ENCODE assay signal across 12 cellular contexts in the genomic region with DNA sequence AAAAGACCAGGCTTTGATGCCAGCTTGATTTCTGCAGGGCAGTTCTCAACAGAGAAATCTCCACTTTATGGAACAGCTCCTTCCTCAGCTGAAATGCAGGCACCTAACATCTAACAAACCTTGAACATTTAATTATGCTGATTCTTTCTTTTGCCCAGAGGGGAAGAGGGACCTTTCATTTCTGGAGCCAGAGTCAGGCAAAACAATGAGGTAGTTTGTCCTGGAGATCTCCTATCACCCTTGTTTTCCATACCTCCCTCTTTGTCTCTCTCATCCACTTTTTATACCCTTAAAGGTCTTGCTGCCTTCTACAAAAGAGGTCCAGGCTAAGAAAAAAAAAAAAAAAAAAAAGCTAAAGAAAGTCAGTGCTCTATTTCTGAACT. TPM values are rescaled to one million over a fixed set of nuclear protein-coding genes. Genes with fewer than 3 reads are reported as not detected.
DNase-seq lines count a peak whose midpoint lies in the region; ATAC-seq and TF ChIP-seq lines count a peak whose summit lies in the region.
"Had no signal": no experiment of that assay in that cellular context is flagged by ENCODE, and none has a peak within 500 bp of the region (broad histone marks: within the 10 kb centered on the region; RNA-seq: fewer than 3 reads in every experiment).

No MANE protein-coding gene starts in this region.

- no peaks in the 10 kb centered on the region for H3F3A ChIP-seq in SK-N-SH (replicated peaks; ENCODE audit: insufficient read depth)

- CTCF ChIA-PET in SK-N-SH (lab: Yijun Ruan, JAX): interaction anchor here (0.7 to 1.5 kb wide), 8 partner anchors 9 to 114 kb away, joined by 3 to 11 read pairs (median 4); no protein-coding TSS in a partner anchor

- H3K9me3 ChIP-seq in SK-N-SH: no peaks in the 10 kb centered on the region
- H3K9me3 ChIP-seq: MG63 had no signal

- peak; percentile 11; the same call in 1 of the 2 replicates for TF ChIP-seq RAD21 in SK-N-SH (IDR thresholded peaks at IDR 0.05; ENCODE audit: low read length)

- intact Hi-C loops in lower leg skin (cut with DNase I; ENCODE audit: low total_unique reads): no loop called here

- H4K20me1 ChIP-seq in SK-N-SH (ENCODE audit: insufficient read depth): no peaks in the 10 kb centered on the region

- no peak for ATAC-seq in stimulated activated naive B cell treated with anti-CD40 and anti-IgM and Interleukin-4, amounts not matched to agents 10 μg/mL and 1 μg/mL and 100 μg/mL, for 72 hours (replicated peaks)
- ATAC-seq in GM19397 (IDR thresholded peaks at IDR 0.05; ENCODE audit: unreplicated experiment): no peak
- ATAC-seq: foreskin keratinocyte, left lobe of liver had no signal

- H3K4me2 ChIP-seq in SK-N-SH: no peak overlapping the region

- TF ChIP-seq EP300 in SK-N-SH (IDR thresholded peaks at IDR 0.05; ENCODE audit: borderline replicate concordance in 1 of 2, low read depth in 1 of 2, low read length in 1 of 2): no peak; a peak in 1 of 4 replicates

- H3K27me3 Mint-ChIP-seq in activated T-cell treated with anti-CD3 and anti-CD28 coated beads, Interleukin-2, amount 50 U/mL, for 24 hours: no peaks in the 10 kb centered on the region
- no peaks in the 10 kb centered on the region for H3K27me3 Mint-ChIP-seq in stimulated activated naive B cell treated with anti-CD40 and anti-IgM and Interleukin-4, amounts not matched to agents 10 μg/mL and 1 μg/mL and 100 μg/mL, for 72 hours

- peak overlapping the region; percentile 93 for H2AFZ ChIP-seq in SK-N-SH (ENCODE audit: low read depth)

- no peak overlapping the region for H3K9ac ChIP-seq in SK-N-SH

- no peaks in the 10 kb centered on the region for H3K27me3 ChIP-seq in SK-N-SH (ENCODE audit: insufficient read depth)
- H3K27me3 ChIP-seq: MG63 had no signal

- H3K4me3 Mint-ChIP-seq in activated T-cell treated with anti-CD3 and anti-CD28 coated beads, Interleukin-2, amount 50 U/mL, for 24 hours: peak overlapping the region; percentile 38
- H3K4me3 Mint-ChIP-seq in stimulated activated naive B cell treated with anti-CD40 and anti-IgM and Interleukin-4, amounts not matched to agents 10 μg/mL and 1 μg/mL and 100 μg/mL, for 72 hours: peak overlapping the region; percentile 49 to 73

- TF ChIP-seq POLR2A in erythroblast (IDR thresholded peaks at IDR 0.05; ENCODE audit: low read length): no peak
- TF ChIP-seq POLR2A in lower leg skin (IDR thresholded peaks at IDR 0.05): no peak

- H3K4me3 ChIP-seq in SK-N-SH (ENCODE audit: low read depth in 2 of 2, low read length in 1 of 2) (no peak overlapping the region), lower leg skin (ENCODE audit: low read depth, poor library complexity, severe bottlenecking) (no peak overlapping the region)
- H3K4me3 ChIP-seq: MG63 had no signal

- H3K4me1 Mint-ChIP-seq in activated T-cell treated with anti-CD3 and anti-CD28 coated beads, Interleukin-2, amount 50 U/mL, for 24 hours (ENCODE audit: low read depth): peaks cover 26% of the 10 kb centered on the region
- H3K4me1 Mint-ChIP-seq in stimulated activated naive B cell treated with anti-CD40 and anti-IgM and Interleukin-4, amounts not matched to agents 10 μg/mL and 1 μg/mL and 100 μg/mL, for 72 hours: peaks cover 8 to 13% of the 10 kb centered on the region in 2 donors

- no peaks in the 10 kb centered on the region for H3K9me3 Mint-ChIP-seq in activated T-cell treated with anti-CD3 and anti-CD28 coated beads, Interleukin-2, amount 50 U/mL, for 24 hours
- H3K9me3 Mint-ChIP-seq in stimulated activated naive B cell treated with anti-CD40 and anti-IgM and Interleukin-4, amounts not matched to agents 10 μg/mL and 1 μg/mL and 100 μg/mL, for 72 hours: no peaks in the 10 kb centered on the region

- H3K9me2 ChIP-seq in SK-N-SH: no peaks in the 10 kb centered on the region

- H3K27ac ChIP-seq in SK-N-SH (ENCODE audit: low read depth in 2 of 2, low read length in 1 of 2): peak overlapping the region in 1 of 2 experiments; percentile 82; a peak in 2 of 4 replicates
- H3K27ac ChIP-seq: foreskin keratinocyte had no signal

- POLR2A ChIA-PET in SK-N-SH (lab: Yijun Ruan, JAX): interaction anchor here (1.2 kb wide), 1 partner anchor 26 kb away, joined by 5 read pairs; a partner anchor contains a TSS

- peaks cover 11 to 13% of the 10 kb centered on the region in 2 experiments; a peak in 3 of 4 replicates for H3K4me1 ChIP-seq in SK-N-SH (ENCODE audit: control insufficient read depth in 1 of 2, insufficient read depth in 2 of 2, low read depth in 1 of 2, low read length in 1 of 2)
- H3K4me1 ChIP-seq: foreskin keratinocyte had no signal

- no peak for DNase-seq in activated T-cell treated with anti-CD3 and anti-CD28 coated beads, Interleukin-2, amount 50 U/mL, for 24 hours
- DNase-seq in activated T-cell treated with anti-CD3 and anti-CD28 coated beads, Interleukin-2, amount 50 U/mL, for 48 hours: no peak
- DNase-seq in SK-N-SH (peak; percentile 55), foreskin melanocyte (peak; percentile 50), erythroblast (lab: John Stamatoyannopoulos, UW) (no peak), lower leg skin (ENCODE audit: low spot score in 2 of 2) (no peak)
- no peak for DNase-seq in stimulated activated naive B cell treated with anti-CD40 and anti-IgM and Interleukin-4, amounts not matched to agents 10 μg/mL and 1 μg/mL and 100 μg/mL, for 72 hours
- DNase-seq: foreskin keratinocyte, MG63, retina had no signal

- H3K36me3 ChIP-seq in SK-N-SH (replicated peaks in 1 of 2; ENCODE audit: control insufficient read depth in 1 of 2, insufficient read depth in 2 of 2, low read length in 1 of 2): no peaks in the 10 kb centered on the region
- H3K36me3 ChIP-seq: MG63 had no signal

- no peaks in the 10 kb centered on the region for H3K79me2 ChIP-seq in SK-N-SH (ENCODE audit: insufficient read depth)

- TF ChIP-seq CTCF in SK-N-SH (IDR thresholded peaks at IDR 0.05) (no peak), lower leg skin (IDR thresholded peaks at IDR 0.05) (no peak)

- H3K36me3 Mint-ChIP-seq in activated T-cell treated with anti-CD3 and anti-CD28 coated beads, Interleukin-2, amount 50 U/mL, for 24 hours (ENCODE audit: low read depth): no peaks in the 10 kb centered on the region
- no peaks in the 10 kb centered on the region for H3K36me3 Mint-ChIP-seq in stimulated activated naive B cell treated with anti-CD40 and anti-IgM and Interleukin-4, amounts not matched to agents 10 μg/mL and 1 μg/mL and 100 μg/mL, for 72 hours

- peak overlapping the region; percentile 31 for H3K27ac Mint-ChIP-seq in activated T-cell treated with anti-CD3 and anti-CD28 coated beads, Interleukin-2, amount 50 U/mL, for 24 hours
- no peak overlapping the region for H3K27ac Mint-ChIP-seq in stimulated activated naive B cell treated with anti-CD40 and anti-IgM and Interleukin-4, amounts not matched to agents 10 μg/mL and 1 μg/mL and 100 μg/mL, for 72 hours

TF ChIP-seq in SK-N-SH, 30 proteins besides CTCF, POLR2A, EP300 and RAD21 (continues in another document):
- peak; percentile 5 for TF ChIP-seq RCOR1 (IDR thresholded peaks at IDR 0.05; ENCODE audit: low read length)
- 0 out of 2 replicates have a peak, but pooled peaks have one; percentile 15 for TF ChIP-seq FOXJ3 (CRISPR knock-in tag; IDR thresholded peaks at IDR 0.05)
- TF ChIP-seq, protein P1, sequence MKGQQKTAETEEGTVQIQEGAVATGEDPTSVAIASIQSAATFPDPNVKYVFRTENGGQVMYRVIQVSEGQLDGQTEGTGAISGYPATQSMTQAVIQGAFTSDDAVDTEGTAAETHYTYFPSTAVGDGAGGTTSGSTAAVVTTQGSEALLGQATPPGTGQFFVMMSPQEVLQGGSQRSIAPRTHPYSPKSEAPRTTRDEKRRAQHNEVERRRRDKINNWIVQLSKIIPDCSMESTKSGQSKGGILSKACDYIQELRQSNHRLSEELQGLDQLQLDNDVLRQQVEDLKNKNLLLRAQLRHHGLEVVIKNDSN (IDR thresholded peaks at IDR 0.05; ENCODE audit: borderline replicate concordance, low read depth): no peak
- TF ChIP-seq, protein P2, sequence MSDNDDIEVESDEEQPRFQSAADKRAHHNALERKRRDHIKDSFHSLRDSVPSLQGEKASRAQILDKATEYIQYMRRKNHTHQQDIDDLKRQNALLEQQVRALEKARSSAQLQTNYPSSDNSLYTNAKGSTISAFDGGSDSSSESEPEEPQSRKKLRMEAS (IDR thresholded peaks at IDR 0.05; ENCODE audit: low read depth): no peak
- no peak for TF ChIP-seq TEAD4 (IDR thresholded peaks at IDR 0.05; ENCODE audit: borderline replicate concordance, insufficient read depth)
- TF ChIP-seq MXI1 (IDR thresholded peaks at IDR 0.05; ENCODE audit: low read depth, low read length): peak; percentile 10; the same call in 1 of the 2 replicates
- TF ChIP-seq GATA2 (CRISPR knock-in tag; IDR thresholded peaks at IDR 0.05): no peak
- no peak for TF ChIP-seq TCF12 (IDR thresholded peaks at IDR 0.05)
- no peak for TF ChIP-seq POLR2AphosphoS5 (IDR thresholded peaks at IDR 0.05; ENCODE audit: low read depth, low read length)
- 0 out of 2 replicates have a peak, but pooled peaks have one; percentile 6 for TF ChIP-seq RFX5 (IDR thresholded peaks at IDR 0.05; ENCODE audit: low read length)
- TF ChIP-seq SIN3A (IDR thresholded peaks at IDR 0.05; ENCODE audit: borderline replicate concordance, low read depth, low read length): no peak

RNA-seq across cellular contexts. Expression of a gene that starts 26.1 kb away (rescaled TPM):
- polyA plus RNA-seq in SK-N-SH (2012; rRNA removed): 11.1 and 15.0 TPM in 2 replicates
- polyA plus RNA-seq in SK-N-SH (2012; cell fraction: cytosol; rRNA removed): 10.6 and 12.3 TPM in 2 replicates
- 6.8 and 7.0 TPM in 2 replicates for polyA plus RNA-seq in SK-N-SH (2012; cell fraction: nucleus; rRNA removed)
- 10 to 100 TPM in 1 of 4 donors, 1 to 10 TPM in 3; 5.2 to 13.5 (median 7.8) TPM for total RNA-seq in lower leg skin

Comparison
In these comparisons a context has a peak if more than half of its experiments do, and no peak if none do; other contexts are left out.
1. DNase-seq: peak in SK-N-SH (single experiment) and foreskin melanocyte (single experiment); none in activated T-cell treated with anti-CD3 and anti-CD28 coated beads, Interleukin-2, amount 50 U/mL, for 24 hours (single experiment), activated T-cell treated with anti-CD3 and anti-CD28 coated beads, Interleukin-2, amount 50 U/mL, for 48 hours (0 of 2), stimulated activated naive B cell treated with anti-CD40 and anti-IgM and Interleukin-4, amounts not matched to agents 10 μg/mL and 1 μg/mL and 100 μg/mL, for 72 hours (single experiment), erythroblast (0 of 2) and lower leg skin (0 of 2).